30 cellular contexts compared by ENCODE assay signal in genomic region chr1:218917646-218918045, GRCh38.
"Had no signal": no experiment of that assay in that cellular context is flagged by ENCODE, and none has a peak within 500 bp of the region (broad histone marks: within the 10 kb centered on the region; RNA-seq: fewer than 3 reads in every experiment).

No MANE protein-coding gene starts in this region.

- DNase-seq: activated CD4-positive, alpha-beta memory T cell treated with anti-CD3 and anti-CD28 coated beads for 36 hours; activated CD4-positive, alpha-beta T cell treated with anti-CD3 and anti-CD28 coated beads for 36 hours; activated CD4-positive, alpha-beta T cell treated with anti-CD3 and anti-CD28 coated beads, Interleukin-2, amount 10 ng/mL, durations not matched to agents 24 days and 14 days; activated CD4-positive, CD25-positive, alpha-beta regulatory T cell; activated CD4-positive, CD25-positive, alpha-beta regulatory T cell treated with anti-CD3 and anti-CD28 coated beads, Interleukin-2, amount 50 U/mL, for 72 hours; activated CD8-positive, alpha-beta memory T cell treated with anti-CD3 and anti-CD28 coated beads, Interleukin-2, amount 10 ng/mL, durations not matched to agents 7 days and 5 days; activated CD8-positive, alpha-beta memory T cell treated with anti-CD3 and anti-CD28 coated beads, Interleukin-2, amount 50 U/mL, for 4 hours; activated CD8-positive, alpha-beta T cell treated with anti-CD3 and anti-CD28 coated beads, Interleukin-2, amount 10 ng/mL, durations not matched to agents 7 days and 5 days; activated gamma-delta T cell; activated naive CD4-positive, alpha-beta T cell; activated naive CD4-positive, alpha-beta T cell treated with anti-CD3 and anti-CD28 coated beads, Interleukin-2, amount 10 ng/mL, durations not matched to agents 7 days and 5 days; activated naive CD8-positive, alpha-beta T cell treated with anti-CD3 and anti-CD28 coated beads, Interleukin-2, amount 10 ng/mL, durations not matched to agents 7 days and 5 days; activated T-cell treated with anti-CD3 and anti-CD28 coated beads for 4 hours; activated T-cell treated with anti-CD3 and anti-CD28 coated beads, Interleukin-2, amount 50 U/mL, for 24 hours; activated T-cell treated with anti-CD3 and anti-CD28 coated beads, Interleukin-2, amount 50 U/mL, for 72 hours; anterior cingulate cortex; caudate nucleus; cortex of kidney; dermis blood vessel endothelial cell; effector CD4-positive, alpha-beta T cell; effector memory CD8-positive, alpha-beta T cell; erythroblast; foreskin melanocyte; heart right ventricle; T-helper 1 cell; T-helper 17 cell had no signal

- ATAC-seq: activated CD4-positive, alpha-beta T cell treated with anti-CD3 and anti-CD28 coated beads for 36 hours; activated CD8-positive, alpha-beta memory T cell treated with anti-CD3 and anti-CD28 coated beads, Interleukin-2, amount 10 ng/mL, durations not matched to agents 7 days and 5 days; activated CD8-positive, alpha-beta T cell treated with anti-CD3 and anti-CD28 coated beads, Interleukin-2, amount 10 ng/mL, durations not matched to agents 7 days and 5 days; activated naive CD4-positive, alpha-beta T cell treated with anti-CD3 and anti-CD28 coated beads, Interleukin-2, amount 50 U/mL, for 72 hours; activated T-cell treated with anti-CD3 and anti-CD28 coated beads, Interleukin-2, amount 50 U/mL, for 72 hours; effector memory CD8-positive, alpha-beta T cell; gastroesophageal sphincter; heart right ventricle; T-helper 17 cell had no signal

- H3K4me3 ChIP-seq: esophagus muscularis mucosa, gastroesophageal sphincter, heart right ventricle, hepatocyte had no signal
